Comparison of ENCODE assay signal across 8 cellular contexts in the genomic region with DNA sequence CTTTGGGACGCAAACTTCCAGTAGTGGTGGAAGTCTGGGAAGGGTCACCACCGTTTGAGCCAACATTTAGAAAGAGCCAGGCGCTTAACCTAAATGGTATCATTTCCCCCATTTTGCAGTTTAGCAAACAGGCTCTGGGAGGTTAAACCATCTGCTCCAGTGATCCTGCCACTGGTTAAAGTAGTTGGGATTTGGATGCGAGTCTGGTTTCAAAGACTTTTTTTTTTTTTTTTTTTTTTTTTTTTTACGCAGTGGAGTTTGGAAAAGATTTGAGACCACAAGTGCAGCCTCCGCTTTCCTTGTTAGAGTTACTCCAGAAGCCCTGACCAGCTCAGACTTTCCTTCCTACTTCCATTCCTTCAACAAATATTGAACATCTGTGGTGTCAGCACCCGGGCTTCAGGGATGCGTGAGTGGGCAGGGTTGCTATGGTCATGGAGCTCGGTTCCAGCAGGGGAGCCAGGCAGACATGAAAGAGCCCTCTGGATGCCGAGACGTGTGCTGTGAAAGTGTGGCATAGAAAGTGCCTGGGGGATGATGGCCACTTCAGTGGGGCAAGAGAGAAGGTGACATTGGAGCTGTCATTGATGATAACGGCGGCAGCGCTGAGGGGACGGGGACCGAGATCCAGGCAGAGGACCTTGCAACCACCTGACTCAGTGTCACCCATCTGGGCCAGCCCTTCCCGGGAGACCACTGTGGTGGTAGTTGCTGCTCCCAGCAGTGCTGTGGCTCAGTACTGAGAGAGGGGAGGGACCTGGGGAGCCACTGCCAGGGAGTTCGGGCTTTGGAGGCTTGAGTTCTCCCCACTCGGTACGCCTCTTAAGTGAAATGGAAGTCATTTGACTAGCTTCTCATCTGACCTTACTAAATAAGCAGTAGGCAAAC. TPM values are rescaled to one million over a fixed set of nuclear protein-coding genes. Genes with fewer than 3 reads are reported as not detected.
DNase-seq lines count a peak whose midpoint lies in the region; ATAC-seq and TF ChIP-seq lines count a peak whose summit lies in the region.

No MANE protein-coding gene starts in this region.

- peaks cover 20% of the 10 kb centered on the region for H3K27me3 Mint-ChIP-seq in activated CD4-positive, alpha-beta memory T cell treated with anti-CD3 and anti-CD28 coated beads, Interleukin-2, amount 10 ng/mL, durations not matched to agents 7 days and 5 days
- H3K27me3 Mint-ChIP-seq in glutamatergic neuron (ENCODE audit: unreplicated experiment), result peaks cover 15% of the 10 kb centered on the region

- ATAC-seq in GM21390 (IDR thresholded peaks at IDR 0.05; ENCODE audit: unreplicated experiment) (no peak), GM21786 (IDR thresholded peaks at IDR 0.05; ENCODE audit: unreplicated experiment) (no peak)

- POLR2A ChIA-PET in activated CD4-positive, alpha-beta memory T cell treated with anti-CD3 and anti-CD28 coated beads, Interleukin-2, amount 10 ng/mL, durations not matched to agents 7 days and 5 days (lab: Charles Lee), result interaction anchor here (0.6 to 2.0 kb wide), 11 partner anchors 11 to 437 kb away, joined by 3 to 17 read pairs (median 4); a partner anchor contains a TSS

- DNase-seq in EH (ENCODE audit: low read depth), result peak; percentile 54
- peak; percentile 81 for DNase-seq in KBM-7
- no peak for DNase-seq in activated CD4-positive, alpha-beta memory T cell treated with anti-CD3 and anti-CD28 coated beads, Interleukin-2, amount 10 ng/mL, durations not matched to agents 7 days and 5 days
- DNase-seq in glutamatergic neuron, result no peak
- DNase-seq in T1000 (lab: John Stamatoyannopoulos, UW), result no peak

- peak overlapping the region; percentile 97 for H3K4me3 ChIP-seq in parathyroid adenoma (ENCODE audit: low read depth, low read length)

- peak overlapping the region; percentile 95 for H2AFZ ChIP-seq in parathyroid adenoma

- no peaks in the 10 kb centered on the region for H3K79me2 ChIP-seq in parathyroid adenoma

- H3K4me1 Mint-ChIP-seq in activated CD4-positive, alpha-beta memory T cell treated with anti-CD3 and anti-CD28 coated beads, Interleukin-2, amount 10 ng/mL, durations not matched to agents 7 days and 5 days, result peaks cover 31% of the 10 kb centered on the region
- H3K4me1 Mint-ChIP-seq in glutamatergic neuron (ENCODE audit: low read depth, unreplicated experiment), result peaks cover 21% of the 10 kb centered on the region

- H3K4me1 ChIP-seq in parathyroid adenoma, result peaks cover 3% of the 10 kb centered on the region

- H3K9me3 Mint-ChIP-seq in activated CD4-positive, alpha-beta memory T cell treated with anti-CD3 and anti-CD28 coated beads, Interleukin-2, amount 10 ng/mL, durations not matched to agents 7 days and 5 days, result no peaks in the 10 kb centered on the region
- peaks cover 16% of the 10 kb centered on the region for H3K9me3 Mint-ChIP-seq in glutamatergic neuron (ENCODE audit: unreplicated experiment)

- no peaks in the 10 kb centered on the region for H3K36me3 ChIP-seq in parathyroid adenoma (ENCODE audit: control insufficient read depth, insufficient read depth, low read length)

- H3K9ac ChIP-seq in parathyroid adenoma, result no peak overlapping the region

- in situ Hi-C loops in KBM-7 (cut with MboI; ENCODE audit: low pct_unique_long_range_greater_than_20kb, low sequenced_read_pairs), result no loop called here

- H3K4me3 Mint-ChIP-seq in activated CD4-positive, alpha-beta memory T cell treated with anti-CD3 and anti-CD28 coated beads, Interleukin-2, amount 10 ng/mL, durations not matched to agents 7 days and 5 days, result peak overlapping the region; percentile 85
- peak overlapping the region; percentile 87 for H3K4me3 Mint-ChIP-seq in glutamatergic neuron (ENCODE audit: unreplicated experiment)

- no peaks in the 10 kb centered on the region for H3K27me3 ChIP-seq in parathyroid adenoma (ENCODE audit: control insufficient read depth, insufficient read depth, low read length)

- TF ChIP-seq CTCF in glutamatergic neuron (IDR thresholded peaks at IDR 0.05; ENCODE audit: partially characterized antibody, unreplicated experiment), result no peak
- TF ChIP-seq CTCF in parathyroid adenoma (IDR thresholded peaks at IDR 0.05), result no peak

- H3K36me3 Mint-ChIP-seq in activated CD4-positive, alpha-beta memory T cell treated with anti-CD3 and anti-CD28 coated beads, Interleukin-2, amount 10 ng/mL, durations not matched to agents 7 days and 5 days (ENCODE audit: low read depth), result peaks cover 6% of the 10 kb centered on the region
- H3K36me3 Mint-ChIP-seq in glutamatergic neuron (ENCODE audit: unreplicated experiment), result no peaks in the 10 kb centered on the region

- peak overlapping the region; percentile 90 for H3K27ac Mint-ChIP-seq in activated CD4-positive, alpha-beta memory T cell treated with anti-CD3 and anti-CD28 coated beads, Interleukin-2, amount 10 ng/mL, durations not matched to agents 7 days and 5 days
- peak overlapping the region; percentile 98 for H3K27ac Mint-ChIP-seq in glutamatergic neuron (ENCODE audit: unreplicated experiment)

- no peaks in the 10 kb centered on the region for H3K9me3 ChIP-seq in parathyroid adenoma (ENCODE audit: control insufficient read depth, low read length)

- H3K4me2 ChIP-seq in parathyroid adenoma (ENCODE audit: low read length), result peak overlapping the region; percentile 89

- CTCF ChIA-PET in activated CD4-positive, alpha-beta memory T cell treated with anti-CD3 and anti-CD28 coated beads, Interleukin-2, amount 10 ng/mL, durations not matched to agents 7 days and 5 days (lab: Charles Lee), result interaction anchor here (0.7 to 1.3 kb wide), 5 partner anchors 16 to 440 kb away, joined by 3 read pairs; no protein-coding TSS in a partner anchor

- H3K27ac ChIP-seq in parathyroid adenoma, result peak overlapping the region; percentile 95

RNA-seq across cellular contexts. Expression of a gene that starts 1.1 kb away (rescaled TPM):
- total RNA-seq in activated CD4-positive, alpha-beta memory T cell treated with anti-CD3 and anti-CD28 coated beads, Interleukin-2, amount 10 ng/mL, durations not matched to agents 7 days and 5 days, result not detected
- total RNA-seq in glutamatergic neuron (ENCODE audit: unreplicated experiment), result not detected

RNA-seq across cellular contexts. Expression of a gene that starts 15.7 kb away (rescaled TPM):
- total RNA-seq in activated CD4-positive, alpha-beta memory T cell treated with anti-CD3 and anti-CD28 coated beads, Interleukin-2, amount 10 ng/mL, durations not matched to agents 7 days and 5 days, result under 1 TPM; 0.23 to 0.25 TPM
- total RNA-seq in glutamatergic neuron (ENCODE audit: unreplicated experiment), result 4.0 TPM

Comparison
In these comparisons a context has a peak if more than half of its experiments do, and no peak if none do; other contexts are left out.
1. DNase-seq: peak in EH (single experiment) and KBM-7 (single experiment); none in activated CD4-positive, alpha-beta memory T cell treated with anti-CD3 and anti-CD28 coated beads, Interleukin-2, amount 10 ng/mL, durations not matched to agents 7 days and 5 days (single experiment), glutamatergic neuron (single experiment) and T1000 (single experiment).